ENCODE assay signal across 18 cellular contexts in genomic region chr10:91104185-91105041, GRCh38.
DNase-seq lines count a peak whose midpoint lies in the region; ATAC-seq and TF ChIP-seq lines count a peak whose summit lies in the region.
"Had no signal": no experiment of that assay in that cellular context is flagged by ENCODE, and none has a peak within 500 bp of the region (broad histone marks: within the 10 kb centered on the region; RNA-seq: fewer than 3 reads in every experiment).

No MANE protein-coding gene starts in this region.

- ATAC-seq in GM19438 (IDR thresholded peaks at IDR 0.05; ENCODE audit: low read depth, unreplicated experiment) (peak; percentile 26), HG03095 (IDR thresholded peaks at IDR 0.05; ENCODE audit: unreplicated experiment) (peak; percentile 69), right cardiac atrium (peak; percentile 65 to 71), HG02884 (IDR thresholded peaks at IDR 0.05; ENCODE audit: unreplicated experiment) (no peak)
- ATAC-seq: activated T-helper 17 cell treated with anti-CD3 and anti-CD28 coated beads, Interleukin-2, amount 50 U/mL, for 72 hours had no signal

- WGBS in right cardiac atrium = 52% methylated on average over 13 of the region's 13 CpGs

- H3K27ac ChIP-seq in DOHH2 (ENCODE audit: low read depth, low read length) (no peak overlapping the region), right cardiac atrium (ENCODE audit: low read length) (no peak overlapping the region)
- H3K27ac ChIP-seq: ascending aorta, dorsolateral prefrontal cortex, vagina had no signal

- no peaks in the 10 kb centered on the region for H3K9me2 ChIP-seq in DOHH2 (replicated peaks; ENCODE audit: control insufficient read depth, low read length)

- H3K4me3 ChIP-seq in DOHH2 (ENCODE audit: low read length) (no peak overlapping the region), right cardiac atrium (ENCODE audit: low read length) (no peak overlapping the region)
- H3K4me3 ChIP-seq: ascending aorta, dorsolateral prefrontal cortex, vagina had no signal

- H3K9me3 ChIP-seq in DOHH2 (ENCODE audit: control insufficient read depth, insufficient read depth, low read length) (no peaks in the 10 kb centered on the region; the same call in 1 of the 2 replicates), right cardiac atrium (ENCODE audit: control insufficient read depth, low read length) (no peaks in the 10 kb centered on the region)
- H3K9me3 ChIP-seq: ascending aorta, vagina had no signal

- H3K27me3 ChIP-seq in DOHH2 (ENCODE audit: control insufficient read depth, low read length) (no peaks in the 10 kb centered on the region), right cardiac atrium (ENCODE audit: control insufficient read depth, insufficient read depth) (no peaks in the 10 kb centered on the region)
- H3K27me3 ChIP-seq: ascending aorta, dorsolateral prefrontal cortex, vagina had no signal

- TF ChIP-seq CTCF in DOHH2 (IDR thresholded peaks at IDR 0.05; ENCODE audit: low read depth, low read length, poor library complexity, severe bottlenecking) = no peak

- intact Hi-C loops in right cardiac atrium (cut with DNase I) = no loop called here

- no peaks in the 10 kb centered on the region for H3K79me2 ChIP-seq in DOHH2 (ENCODE audit: control insufficient read depth, low read length)

- H3K4me1 ChIP-seq in DOHH2 (ENCODE audit: control insufficient read depth, low read length) (peaks cover 20% of the 10 kb centered on the region), right cardiac atrium (ENCODE audit: control insufficient read depth, insufficient read depth, low read length) (no peaks in the 10 kb centered on the region)
- H3K4me1 ChIP-seq: ascending aorta, vagina had no signal

- no peaks in the 10 kb centered on the region for H3F3A ChIP-seq in DOHH2 (ENCODE audit: control insufficient read depth, insufficient read depth)

- no peaks in the 10 kb centered on the region for H4K20me1 ChIP-seq in DOHH2 (ENCODE audit: control insufficient read depth, insufficient read depth, low read depth, low read length)

- H3K36me3 ChIP-seq in DOHH2 (ENCODE audit: control insufficient read depth, low read length) = no peaks in the 10 kb centered on the region
- H3K36me3 ChIP-seq: ascending aorta, vagina had no signal

- peak; percentile 22 to 65 (median 49) for DNase-seq in right cardiac atrium
- no peak for DNase-seq in central memory CD4-positive, alpha-beta T cell
- DNase-seq in activated CD4-positive, alpha-beta T cell treated with anti-CD3 and anti-CD28 coated beads, Interleukin-2, amount 50 U/mL, for 4 hours = no peak
- DNase-seq in activated naive CD4-positive, alpha-beta T cell treated with Interleukin-2 at 50 U/mL for 16 hours = no peak
- DNase-seq: activated CD4-positive, alpha-beta T cell treated with anti-CD3 and anti-CD28 coated beads, Interleukin-2, amount 50 U/mL, for 48 hours; AML-193; NCI-H524; RPMI8226; stimulated activated CD4-positive, alpha-beta T cell treated with anti-CD3 and anti-CD28 coated beads, Interleukin-4, amount 100 ng/mL, for 4 hours; stimulated activated naive CD4-positive, alpha-beta T cell treated with Interleukin-2 at 50 U/mL for 16 hours had no signal

- peak overlapping the region; percentile 8; the same call in 1 of the 2 replicates for H3K4me2 ChIP-seq in DOHH2 (ENCODE audit: low read length)

Comparison
In these comparisons a context has a peak if more than half of its experiments do, and no peak if none do; other contexts are left out.
1. DNase-seq: peak in right cardiac atrium (3 of 3); none in central memory CD4-positive, alpha-beta T cell (single experiment), activated CD4-positive, alpha-beta T cell treated with anti-CD3 and anti-CD28 coated beads, Interleukin-2, amount 50 U/mL, for 4 hours (0 of 2) and activated naive CD4-positive, alpha-beta T cell treated with Interleukin-2 at 50 U/mL for 16 hours (single experiment).